17 cellular contexts compared by ENCODE assay signal in the genomic region with DNA sequence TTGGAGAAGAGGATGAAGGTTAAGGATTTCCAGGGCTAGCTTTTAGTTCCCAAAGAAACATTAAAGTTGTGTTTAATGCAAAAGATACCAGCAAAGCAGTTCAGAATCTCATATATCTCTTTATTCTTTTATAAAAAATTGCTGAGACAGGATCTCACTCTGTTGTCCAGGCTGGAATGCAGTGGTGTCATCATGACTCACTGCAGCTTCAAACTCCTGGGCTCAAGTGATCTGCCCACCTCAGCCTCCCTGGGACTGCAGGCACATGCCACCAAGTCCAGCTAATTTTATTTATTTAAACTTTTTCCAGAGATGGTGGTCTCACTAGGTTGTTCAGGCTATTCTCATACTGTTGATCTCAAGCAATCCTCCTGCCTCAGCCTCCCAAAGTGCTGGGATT. TPM values are rescaled to one million over a fixed set of nuclear protein-coding genes. Genes with fewer than 3 reads are reported as not detected.
"Had no signal": no experiment of that assay in that cellular context is flagged by ENCODE, and none has a peak within 500 bp of the region (broad histone marks: within the 10 kb centered on the region; RNA-seq: fewer than 3 reads in every experiment).

No MANE protein-coding gene starts in this region.

- H3K36me3 ChIP-seq: esophagus squamous epithelium, heart left ventricle, sigmoid colon, suprapubic skin, upper lobe of right lung had no signal

- H3K4me1 ChIP-seq: esophagus squamous epithelium, heart left ventricle, sigmoid colon, suprapubic skin, upper lobe of right lung had no signal

- H3K36me3 Mint-ChIP-seq: activated naive CD8-positive, alpha-beta T cell had no signal

- H3K27ac Mint-ChIP-seq: activated naive CD8-positive, alpha-beta T cell; nephron progenitor cell; T-helper 17 cell had no signal

- ATAC-seq: heart left ventricle, left ventricle myocardium superior, T-helper 17 cell, upper lobe of right lung had no signal

- H3K27ac ChIP-seq: esophagus squamous epithelium, heart left ventricle, sigmoid colon, suprapubic skin, upper lobe of right lung had no signal

- H3K4me1 Mint-ChIP-seq: nephron progenitor cell, T-helper 17 cell had no signal

- DNase-seq: activated CD4-positive, alpha-beta T cell treated with anti-CD3 and anti-CD28 coated beads, Interleukin-2, amount 50 U/mL, for 1 hour; activated gamma-delta T cell; anterior cingulate cortex; esophagus squamous epithelium; foreskin melanocyte; heart left ventricle; islet precursor cell; left ventricle myocardium superior; nephron progenitor cell; sigmoid colon; stimulated activated CD4-positive, alpha-beta T cell treated with anti-CD3 and anti-CD28 coated beads, Interleukin-2, amount 100 ng/mL, for 48 hours; stimulated activated naive CD4-positive, alpha-beta T cell treated with Interleukin-2 at 50 U/mL for 16 hours; T-helper 17 cell; upper lobe of right lung had no signal

- H3K9me3 ChIP-seq: esophagus squamous epithelium, heart left ventricle, sigmoid colon, suprapubic skin, upper lobe of right lung had no signal

- H3K9me3 Mint-ChIP-seq: nephron progenitor cell had no signal

- H3K4me3 ChIP-seq: esophagus squamous epithelium, heart left ventricle, sigmoid colon, suprapubic skin, upper lobe of right lung had no signal

- H3K4me3 Mint-ChIP-seq: activated naive CD8-positive, alpha-beta T cell; nephron progenitor cell; T-helper 17 cell had no signal

- H3K27me3 ChIP-seq: esophagus squamous epithelium, heart left ventricle, sigmoid colon, suprapubic skin, upper lobe of right lung had no signal

- H3K27me3 Mint-ChIP-seq: T-helper 17 cell had no signal

RNA-seq across cellular contexts. Expression of a gene that starts 41.1 kb away (rescaled TPM):
- total RNA-seq: activated CD8-positive, alpha-beta memory T cell treated with anti-CD3 and anti-CD28 coated beads for 36 hours; T-helper 17 cell had no signal
